ENCODE assay signal across 23 cellular contexts in genomic region chr5:17180330-17180843, GRCh38. TPM values are rescaled to one million over a fixed set of nuclear protein-coding genes. Genes with fewer than 3 reads are reported as not detected.
DNase-seq lines count a peak whose midpoint lies in the region; ATAC-seq and TF ChIP-seq lines count a peak whose summit lies in the region.
"Had no signal": no experiment of that assay in that cellular context is flagged by ENCODE, and none has a peak within 500 bp of the region (broad histone marks: within the 10 kb centered on the region; RNA-seq: fewer than 3 reads in every experiment).

No MANE protein-coding gene starts in this region.

- H2AFZ ChIP-seq in GM23248: no peak overlapping the region
- H2AFZ ChIP-seq: GM23338 had no signal

- H3K4me2 ChIP-seq in GM23248 (ENCODE audit: unreplicated experiment) (no peak overlapping the region), skeletal muscle satellite cell (ENCODE audit: low read length) (no peak overlapping the region)
- H3K4me2 ChIP-seq: GM23338 had no signal

- WGBS in GM23248 (ENCODE audit: low coverage in 1 of 2, low lambda C conversion rate in 2 of 2, missing lambda C conversion rate in 2 of 2), 2 experiments: 97 to 98% methylated on average over 6 of the region's 6 CpGs

- DNase-seq in GM23248: peak; percentile 17
- DNase-seq in amniotic epithelial cell (ENCODE audit: low read depth): peak; percentile 70
- DNase-seq in foreskin keratinocyte: peak in 1 of 2 donors; percentile 52
- DNase-seq in mesenteric fat pad (ENCODE audit: low spot score): no peak
- no peak for DNase-seq in cerebellar cortex (ENCODE audit: low spot score)
- DNase-seq: activated CD4-positive, alpha-beta T cell treated with anti-CD3 and anti-CD28 coated beads, Interleukin-2, amount 10 ng/mL, durations not matched to agents 7 days and 5 days; activated naive CD8-positive, alpha-beta T cell treated with anti-CD3 and anti-CD28 coated beads, Interleukin-2, amount 50 U/mL, for 24 hours; activated T-cell treated with anti-CD3 and anti-CD28 coated beads, Interleukin-2, amount 50 U/mL, for 4 hours; CD4-positive, CD25-positive, alpha-beta regulatory T cell; erythroblast; hippocampal formation; naive B cell; NCI-H1694 treated with DMSO at 0.1 percent for 48 hours; NCI-H2171; NCI-H524 treated with DMSO at 0.1 percent for 48 hours; SHP77 treated with DMSO at 0.1 percent for 48 hours; stomach; T-cell; tibial artery had no signal

- H3K9me3 ChIP-seq in GM23248 (ENCODE audit: low read depth) (no peaks in the 10 kb centered on the region), skeletal muscle satellite cell (replicated peaks; ENCODE audit: low read length) (no peaks in the 10 kb centered on the region)
- H3K9me3 ChIP-seq: stomach, tibial artery had no signal

- H3K9me2 ChIP-seq in GM23248 (ENCODE audit: insufficient read depth): no peaks in the 10 kb centered on the region

- H3K27me3 ChIP-seq in GM23248 (replicated peaks; ENCODE audit: insufficient read depth) (no peaks in the 10 kb centered on the region), foreskin keratinocyte (no peaks in the 10 kb centered on the region), skeletal muscle satellite cell (ENCODE audit: control insufficient read depth, insufficient read depth, low read length) (no peaks in the 10 kb centered on the region)
- H3K27me3 ChIP-seq: stomach, tibial artery had no signal

- peaks cover 42% of the 10 kb centered on the region for H3F3A ChIP-seq in GM23248 (ENCODE audit: insufficient read depth)

- H3K4me3 ChIP-seq in GM23248: no peak overlapping the region
- H3K4me3 ChIP-seq in skeletal muscle satellite cell (ENCODE audit: low read length): no peak overlapping the region
- H3K4me3 ChIP-seq: GM23338, stomach, tibial artery had no signal

- no peak for TF ChIP-seq CTCF in foreskin keratinocyte (conservative IDR thresholded peaks at IDR 0.05)

- H3K79me2 ChIP-seq in GM23248 (ENCODE audit: insufficient read depth): no peaks in the 10 kb centered on the region

- no peaks in the 10 kb centered on the region for H4K20me1 ChIP-seq in GM23248 (ENCODE audit: insufficient read depth)

- H3K9ac ChIP-seq in GM23248: peak overlapping the region; percentile 46
- peak overlapping the region; percentile 19 for H3K9ac ChIP-seq in skeletal muscle satellite cell (ENCODE audit: low read depth, low read length)

- in situ Hi-C loops in GM23248 (cut with MboI): no loop called here

- ATAC-seq in foreskin keratinocyte (no peak), GM21717 (IDR thresholded peaks at IDR 0.05; ENCODE audit: unreplicated experiment) (no peak)
- ATAC-seq: GM23338, T-cell, WTC11 had no signal

- H3K27ac ChIP-seq in GM23248: peak overlapping the region; percentile 92
- H3K27ac ChIP-seq in foreskin keratinocyte: peak overlapping the region; percentile 94
- H3K27ac ChIP-seq: stomach, tibial artery had no signal

- H3K4me1 ChIP-seq in GM23248 (ENCODE audit: insufficient read depth) (peaks cover 45% of the 10 kb centered on the region), foreskin keratinocyte (peaks cover 21% of the 10 kb centered on the region), skeletal muscle satellite cell (ENCODE audit: control insufficient read depth, insufficient read depth, low read length) (peaks cover 21% of the 10 kb centered on the region)

- no peaks in the 10 kb centered on the region for H3K36me3 ChIP-seq in GM23248 (ENCODE audit: low read depth)
- no peaks in the 10 kb centered on the region for H3K36me3 ChIP-seq in skeletal muscle satellite cell (ENCODE audit: insufficient read depth, low read length)
- H3K36me3 ChIP-seq: stomach, tibial artery had no signal

RNA-seq across cellular contexts. Expression of gene BASP1, which starts 37.0 kb away (rescaled TPM):
- 121 and 124 TPM in 2 replicates for total RNA-seq in GM23248 (2014; rRNA removed; shearing (Covaris generic))
- polyA plus RNA-seq in GM23248 (2016; fragmentation: Nextera tagmentation; extraction: Ambion mirVana): 58.4 and 60.4 TPM in 2 replicates
- total RNA-seq in foreskin keratinocyte: 83.8 and 106 TPM in 2 replicates
- 106 and 127 TPM in 2 replicates for polyA plus RNA-seq in foreskin keratinocyte
- total RNA-seq in skeletal muscle satellite cell (2012; rRNA removed): 57.0 and 75.8 TPM in 2 replicates
- total RNA-seq in mesenteric fat pad: 46.9 TPM

Comparison
In these comparisons a context has a peak if more than half of its experiments do, and no peak if none do; other contexts are left out.
1. DNase-seq: peak in GM23248 (single experiment) and amniotic epithelial cell (single experiment); none in mesenteric fat pad (single experiment) and cerebellar cortex (single experiment).